Comparison of ENCODE assay signal across 8 cellular contexts in the genomic region with DNA sequence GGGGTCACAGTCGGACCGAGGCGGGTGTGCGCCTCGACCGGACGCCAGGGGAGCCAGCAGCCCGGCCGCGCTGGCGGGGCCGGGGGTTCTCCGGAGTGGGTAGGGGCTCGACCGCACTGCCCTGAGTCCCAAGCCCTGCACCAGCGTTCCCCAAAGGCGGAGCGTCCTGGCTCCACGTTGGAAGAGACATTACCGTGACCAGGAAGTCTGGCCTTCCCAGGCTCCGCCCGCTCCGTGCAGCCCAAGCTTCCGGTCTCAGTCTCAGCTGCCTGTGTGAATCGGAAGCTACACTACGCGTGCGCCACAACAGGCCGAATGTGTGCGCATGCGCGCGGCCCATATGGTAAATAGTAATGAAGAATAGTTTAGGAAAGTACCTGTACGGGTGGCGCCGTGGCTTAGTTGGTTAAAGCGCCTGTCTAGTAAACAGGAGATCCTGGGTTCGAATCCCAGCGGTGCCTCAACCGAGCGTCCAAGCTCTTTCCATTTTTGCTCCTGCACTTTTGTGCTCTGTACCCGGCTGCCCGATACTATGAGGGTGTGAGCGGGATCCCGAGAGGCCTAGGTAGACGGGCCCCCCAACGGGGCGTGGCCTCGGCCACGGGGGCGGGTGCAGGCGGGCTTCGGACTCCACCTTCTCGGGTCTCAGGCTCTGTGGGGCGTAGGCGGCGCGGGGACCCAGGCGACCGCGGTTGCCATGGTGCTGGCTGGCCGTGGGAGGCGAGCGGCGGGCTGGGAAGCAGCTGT. TPM values are rescaled to one million over a fixed set of nuclear protein-coding genes. Genes with fewer than 3 reads are reported as not detected.
DNase-seq lines count a peak whose midpoint lies in the region; ATAC-seq and TF ChIP-seq lines count a peak whose summit lies in the region.

No MANE protein-coding gene starts in this region.

- DNase-seq in DMS 273 (lab: John Stamatoyannopoulos, UW; ENCODE audit: unreplicated experiment): peak; percentile 99
- DNase-seq in activated T-cell treated with anti-CD3 and anti-CD28 coated beads for 24 hours (ENCODE audit: low read depth): peak; percentile 98
- peak; percentile 84 for DNase-seq in epithelial cell of prostate (ENCODE audit: low read depth, low spot score)
- peak; percentile 96 to 98 (median 97) for DNase-seq in mucosa of descending colon
- DNase-seq in stimulated activated CD8-positive, alpha-beta memory T cell treated with anti-CD3 and anti-CD28 coated beads, Interleukin-4, amount 100 ng/mL, for 24 hours (ENCODE audit: low read depth): peak; percentile 98

- H3K4me1 ChIP-seq in HUES64 (ENCODE audit: insufficient read depth, low read length) (no peaks in the 10 kb centered on the region; the same call in 1 of the 2 replicates), OCI-LY1 (ENCODE audit: insufficient read depth, low read length, severe bottlenecking) (peaks cover 19% of the 10 kb centered on the region), mucosa of descending colon (ENCODE audit: low read depth) (peaks cover 13% of the 10 kb centered on the region)

- H3K9me2 ChIP-seq in OCI-LY1 (ENCODE audit: low read depth, low read length): no peaks in the 10 kb centered on the region

- peak overlapping the region; percentile 84 for H3K4me3 ChIP-seq in HUES64 (ENCODE audit: low read length)
- peak overlapping the region; percentile 80 for H3K4me3 ChIP-seq in OCI-LY1 (ENCODE audit: low read depth, low read length, poor library complexity, severe bottlenecking)
- H3K4me3 ChIP-seq in mucosa of descending colon: peak overlapping the region; percentile 74

- no peak overlapping the region for H2AFZ ChIP-seq in OCI-LY1 (ENCODE audit: low read length)

- whole genome bisulfite sequencing in HUES64: under 1% methylated on average over 65 of the region's 65 CpGs

- H3F3A ChIP-seq in OCI-LY1 (ENCODE audit: insufficient read depth, low read length): peaks cover 3% of the 10 kb centered on the region; the same call in 1 of the 2 replicates

- H3K9me3 ChIP-seq in HUES64 (ENCODE audit: insufficient read depth, low read depth, low read length) (no peaks in the 10 kb centered on the region), OCI-LY1 (ENCODE audit: low read length) (no peaks in the 10 kb centered on the region), mucosa of descending colon (no peaks in the 10 kb centered on the region)

- H3K27ac ChIP-seq in HUES64 (ENCODE audit: low read depth, low read length) (peak overlapping the region; percentile 70), OCI-LY1 (ENCODE audit: low read depth, low read length, poor library complexity, severe bottlenecking) (peak overlapping the region; percentile 5), epithelial cell of prostate (peak overlapping the region; percentile 66)

- peak overlapping the region; percentile 92 for H3K4me2 ChIP-seq in OCI-LY1 (ENCODE audit: low read length)

- ATAC-seq in GM21447 (IDR thresholded peaks at IDR 0.05; ENCODE audit: unreplicated experiment) (peak; percentile 77), mucosa of descending colon (peak; percentile 92)

- H3K27me3 ChIP-seq in HUES64 (ENCODE audit: insufficient read depth, low read length): peaks cover 6% of the 10 kb centered on the region; the same call in 1 of the 2 replicates
- no peaks in the 10 kb centered on the region for H3K27me3 ChIP-seq in OCI-LY1 (ENCODE audit: insufficient read depth, low read length)

- intact Hi-C loops in mucosa of descending colon (cut with DNase I, micrococcal nuclease): no loop called here

- H3K36me3 ChIP-seq in HUES64 (ENCODE audit: insufficient read depth, low read length) (no peaks in the 10 kb centered on the region), OCI-LY1 (ENCODE audit: insufficient read depth, low read length) (no peaks in the 10 kb centered on the region), mucosa of descending colon (ENCODE audit: low read depth) (no peaks in the 10 kb centered on the region)

- no peaks in the 10 kb centered on the region for H4K20me1 ChIP-seq in OCI-LY1 (ENCODE audit: insufficient read depth, low read length)

- no peaks in the 10 kb centered on the region for H3K79me2 ChIP-seq in OCI-LY1 (ENCODE audit: insufficient read depth, low read length)

- H3K9ac ChIP-seq in HUES64 (ENCODE audit: low read depth, low read length): peak overlapping the region; percentile 82
- peak overlapping the region; percentile 84 for H3K9ac ChIP-seq in OCI-LY1 (ENCODE audit: low read length)

- 0 out of 2 replicates have a peak, but pooled peaks have one; percentile 8 for TF ChIP-seq CTCF in OCI-LY1 (IDR thresholded peaks at IDR 0.05; ENCODE audit: low read length)
- no peak for TF ChIP-seq CTCF in mucosa of descending colon (IDR thresholded peaks at IDR 0.05)

RNA-seq across cellular contexts. Expression of a gene that starts 17.3 kb away (rescaled TPM):
- polyA plus RNA-seq in HUES64 (2013, experiment 1 of 2): 14.8 TPM
- polyA plus RNA-seq in HUES64 (2013, experiment 2 of 2): 20.7 TPM
- 10 to 100 TPM in 1 of 3 donors, 1 to 10 TPM in 2; 6.2 to 26.2 (median 7.4) TPM for total RNA-seq in mucosa of descending colon

RNA-seq across cellular contexts. Expression of a gene that starts 44.9 kb away (rescaled TPM):
- polyA plus RNA-seq in HUES64 (2013, experiment 1 of 2): not detected
- not detected for polyA plus RNA-seq in HUES64 (2013, experiment 2 of 2)
- not detected for total RNA-seq in mucosa of descending colon

RNA-seq across cellular contexts. Expression of a gene that starts 48.8 kb away (rescaled TPM):
- polyA plus RNA-seq in HUES64 (2013, experiment 1 of 2): 1.5 TPM
- polyA plus RNA-seq in HUES64 (2013, experiment 2 of 2): 1.6 TPM
- not detected for total RNA-seq in mucosa of descending colon

Comparison
In these comparisons a context has a peak if more than half of its experiments do, and no peak if none do; other contexts are left out.
1. Peak in every context shown above with its lines: DNase-seq, ATAC-seq, H3K4me3 ChIP-seq and H3K27ac ChIP-seq.
2. H3K27ac ChIP-seq: peak in every context shown above with its lines; median percentile 70 in HUES64; 66 in epithelial cell of prostate; 5 in OCI-LY1.